12 cellular contexts compared by ENCODE assay signal in the genomic region with DNA sequence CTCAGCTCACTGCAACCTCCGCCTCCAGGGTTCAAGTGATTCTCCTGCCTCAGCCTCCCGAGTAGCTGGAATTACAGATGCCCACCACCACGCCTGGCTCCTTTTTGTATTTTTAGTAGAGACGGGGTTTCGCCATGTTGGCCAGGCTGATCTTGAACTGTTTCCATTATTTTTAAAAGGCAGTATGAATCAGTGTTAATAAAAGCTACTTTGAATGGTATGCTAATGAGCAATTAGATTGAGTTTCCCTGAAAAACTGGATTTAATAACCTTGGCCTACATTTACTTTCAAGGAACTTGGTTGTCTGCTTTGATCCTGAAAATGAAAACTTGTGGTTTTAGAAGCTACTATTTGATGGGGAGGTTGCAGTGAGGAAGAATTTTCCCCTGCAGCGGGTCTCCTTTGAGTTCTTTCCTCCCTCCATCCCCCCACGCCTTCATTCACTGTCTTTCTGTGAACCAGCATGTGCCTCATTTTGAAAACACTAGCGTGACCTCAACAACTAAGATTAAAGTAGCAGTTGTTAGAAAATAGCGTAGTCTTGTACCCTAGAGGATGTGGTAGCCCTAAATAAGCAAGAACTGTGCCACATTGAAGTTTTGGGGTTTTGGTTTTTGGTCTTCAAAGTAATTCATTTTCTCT. TPM values are rescaled to one million over a fixed set of nuclear protein-coding genes. Genes with fewer than 3 reads are reported as not detected.
DNase-seq lines count a peak whose midpoint lies in the region; ATAC-seq and TF ChIP-seq lines count a peak whose summit lies in the region.
"Had no signal": no experiment of that assay in that cellular context is flagged by ENCODE, and none has a peak within 500 bp of the region (broad histone marks: within the 10 kb centered on the region; RNA-seq: fewer than 3 reads in every experiment).

No MANE protein-coding gene starts in this region.

- no peak overlapping the region for H3K4me3 ChIP-seq in upper lobe of right lung
- H3K4me3 ChIP-seq: A549, HAP-1, skin epidermis had no signal

- H3K36me3 Mint-ChIP-seq in activated naive CD8-positive, alpha-beta T cell treated with anti-CD3 and anti-CD28 coated beads for 36 hours: peaks cover 8% of the 10 kb centered on the region
- no peaks in the 10 kb centered on the region for H3K36me3 Mint-ChIP-seq in stimulated activated naive CD8-positive, alpha-beta T cell treated with anti-CD3 and anti-CD28 coated beads, Interleukin-15, Interleukin-2, amounts not matched to agents 100 ng/mL and 50 ng/mL, for 24 hours (ENCODE audit: low read depth)

- no peak overlapping the region for H3K27ac ChIP-seq in upper lobe of right lung
- H3K27ac ChIP-seq: A549, skin epidermis had no signal

- peaks cover 28% of the 10 kb centered on the region for H3K4me1 Mint-ChIP-seq in activated naive CD8-positive, alpha-beta T cell treated with anti-CD3 and anti-CD28 coated beads for 36 hours
- H3K4me1 Mint-ChIP-seq in stimulated activated naive CD8-positive, alpha-beta T cell treated with anti-CD3 and anti-CD28 coated beads, Interleukin-15, Interleukin-2, amounts not matched to agents 100 ng/mL and 50 ng/mL, for 24 hours (ENCODE audit: low read depth): peaks cover 29% of the 10 kb centered on the region

- no peak for TF ChIP-seq CTCF in upper lobe of right lung (IDR thresholded peaks at IDR 0.05)

- DNase-seq in activated CD4-positive, alpha-beta T cell treated with anti-CD3 and anti-CD28 coated beads for 24 hours (ENCODE audit: low read depth in 2 of 2): peak; percentile 24 to 37
- no peak for DNase-seq in activated CD4-positive, alpha-beta T cell treated with anti-CD3 and anti-CD28 coated beads for 1 hour
- peak; percentile 66 for DNase-seq in activated naive CD8-positive, alpha-beta T cell treated with anti-CD3 and anti-CD28 coated beads for 36 hours
- no peak for DNase-seq in effector CD8-positive, alpha-beta T cell (lab: John Stamatoyannopoulos, UW)
- DNase-seq in SW 1271 (lab: John Stamatoyannopoulos, UW) (no peak), upper lobe of right lung (no peak)
- DNase-seq: NCI-H345 had no signal

- H3K9me3 Mint-ChIP-seq in activated naive CD8-positive, alpha-beta T cell treated with anti-CD3 and anti-CD28 coated beads for 36 hours: peaks cover 3% of the 10 kb centered on the region
- H3K9me3 Mint-ChIP-seq in stimulated activated naive CD8-positive, alpha-beta T cell treated with anti-CD3 and anti-CD28 coated beads, Interleukin-15, Interleukin-2, amounts not matched to agents 100 ng/mL and 50 ng/mL, for 24 hours: no peaks in the 10 kb centered on the region

- H3K4me3 Mint-ChIP-seq in activated naive CD8-positive, alpha-beta T cell treated with anti-CD3 and anti-CD28 coated beads for 36 hours: peak overlapping the region; percentile 29
- peak overlapping the region; percentile 65 for H3K4me3 Mint-ChIP-seq in stimulated activated naive CD8-positive, alpha-beta T cell treated with anti-CD3 and anti-CD28 coated beads, Interleukin-15, Interleukin-2, amounts not matched to agents 100 ng/mL and 50 ng/mL, for 24 hours

- intact Hi-C loops in upper lobe of right lung (cut with DNase I): no loop called here

- peak; percentile 83 for ATAC-seq in HG03571 (IDR thresholded peaks at IDR 0.05; ENCODE audit: unreplicated experiment)
- ATAC-seq in upper lobe of right lung: no peak
- ATAC-seq: A549 had no signal

- no peaks in the 10 kb centered on the region for H3K27me3 ChIP-seq in upper lobe of right lung

- H3K9me3 ChIP-seq in upper lobe of right lung: no peaks in the 10 kb centered on the region
- H3K9me3 ChIP-seq: A549, HAP-1 had no signal

- H3K4me1 ChIP-seq in upper lobe of right lung: no peaks in the 10 kb centered on the region
- H3K4me1 ChIP-seq: A549, HAP-1 had no signal

- no peaks in the 10 kb centered on the region for H3K27me3 Mint-ChIP-seq in activated naive CD8-positive, alpha-beta T cell treated with anti-CD3 and anti-CD28 coated beads for 36 hours
- no peaks in the 10 kb centered on the region for H3K27me3 Mint-ChIP-seq in stimulated activated naive CD8-positive, alpha-beta T cell treated with anti-CD3 and anti-CD28 coated beads, Interleukin-15, Interleukin-2, amounts not matched to agents 100 ng/mL and 50 ng/mL, for 24 hours

- no peaks in the 10 kb centered on the region for H3K36me3 ChIP-seq in upper lobe of right lung
- H3K36me3 ChIP-seq: HAP-1 had no signal

- peak overlapping the region; percentile 85 for H3K27ac Mint-ChIP-seq in activated naive CD8-positive, alpha-beta T cell treated with anti-CD3 and anti-CD28 coated beads for 36 hours
- peak overlapping the region; percentile 83 for H3K27ac Mint-ChIP-seq in stimulated activated naive CD8-positive, alpha-beta T cell treated with anti-CD3 and anti-CD28 coated beads, Interleukin-15, Interleukin-2, amounts not matched to agents 100 ng/mL and 50 ng/mL, for 24 hours

RNA-seq across cellular contexts. Expression of a gene that starts 17.8 kb away (rescaled TPM):
- total RNA-seq in activated naive CD8-positive, alpha-beta T cell treated with anti-CD3 and anti-CD28 coated beads for 36 hours: 10 to 100 TPM; 10.1 to 13.1 TPM
- total RNA-seq in upper lobe of right lung: 8.0 TPM

RNA-seq across cellular contexts. Expression of a gene that starts 35.7 kb away (rescaled TPM):
- 10 to 100 TPM; 31.9 to 36.1 TPM for total RNA-seq in activated naive CD8-positive, alpha-beta T cell treated with anti-CD3 and anti-CD28 coated beads for 36 hours
- total RNA-seq in upper lobe of right lung: 77.6 TPM

Comparison
In these comparisons a context has a peak if more than half of its experiments do, and no peak if none do; other contexts are left out.
1. DNase-seq: peak in activated CD4-positive, alpha-beta T cell treated with anti-CD3 and anti-CD28 coated beads for 24 hours (2 of 2) and activated naive CD8-positive, alpha-beta T cell treated with anti-CD3 and anti-CD28 coated beads for 36 hours (single experiment); none in activated CD4-positive, alpha-beta T cell treated with anti-CD3 and anti-CD28 coated beads for 1 hour (single experiment), effector CD8-positive, alpha-beta T cell (single experiment), SW 1271 (0 of 2) and upper lobe of right lung (single experiment).